In the genomic region with DNA sequence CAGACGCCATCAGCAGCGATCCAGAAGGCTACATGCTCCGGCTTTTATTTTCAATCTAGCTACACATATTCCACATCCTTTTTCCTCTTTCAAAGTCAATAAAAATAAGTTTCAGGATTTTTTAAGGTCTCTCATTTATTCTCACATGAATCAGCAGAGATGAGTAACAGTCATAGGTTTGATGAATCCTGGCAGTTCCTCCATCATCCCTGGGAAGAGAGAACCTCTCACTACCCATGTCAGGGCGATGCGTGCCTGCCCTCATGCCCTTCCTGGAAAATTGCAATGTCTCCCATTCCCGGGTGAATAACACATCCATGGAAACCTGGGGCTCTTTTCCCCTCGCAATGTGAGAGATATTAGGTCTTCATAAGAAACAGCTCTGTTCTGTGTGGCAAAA, we compare ENCODE assay signal across 21 cellular contexts.
"Had no signal": no experiment of that assay in that cellular context is flagged by ENCODE, and none has a peak within 500 bp of the region (broad histone marks: within the 10 kb centered on the region; RNA-seq: fewer than 3 reads in every experiment).

No MANE protein-coding gene starts in this region.

- ATAC-seq: activated CD8-positive, alpha-beta T cell treated with anti-CD3 and anti-CD28 coated beads for 36 hours; activated T-cell treated with anti-CD3 and anti-CD28 coated beads, Interleukin-2, amount 50 U/mL, for 4 hours; activated T-helper 17 cell treated with anti-CD3 and anti-CD28 coated beads, Interleukin-2, amount 50 U/mL, for 72 hours; body of pancreas; esophagus mucosa; WTC11 had no signal

- DNase-seq: activated CD4-positive, alpha-beta T cell treated with anti-CD3 and anti-CD28 coated beads for 48 hours; activated CD4-positive, alpha-beta T cell treated with anti-CD3 and anti-CD28 coated beads, Interleukin-2, amount 50 U/mL, for 1 hour; activated CD4-positive, alpha-beta T cell treated with anti-CD3 and anti-CD28 coated beads, Interleukin-2, amount 50 U/mL, for 48 hours; activated CD8-positive, alpha-beta memory T cell treated with anti-CD3 and anti-CD28 coated beads for 24 hours; activated CD8-positive, alpha-beta T cell treated with anti-CD3 and anti-CD28 coated beads for 36 hours; activated effector memory CD4-positive, alpha-beta T cell treated with Interleukin-2 at 50 U/mL for 16 hours; activated gamma-delta T cell treated with Interleukin-2 at 50 U/mL for 16 hours; activated naive CD4-positive, alpha-beta T cell treated with anti-CD3 and anti-CD28 coated beads, Interleukin-2, amount 50 U/mL, for 16 hours; activated naive CD4-positive, alpha-beta T cell treated with Interleukin-2 at 50 U/mL for 16 hours; activated T-cell treated with anti-CD3 and anti-CD28 coated beads, Interleukin-2, amount 50 U/mL, for 4 hours; amygdala; aorta; body of pancreas; colonic mucosa; effector CD8-positive, alpha-beta T cell; foreskin melanocyte; head of caudate nucleus; T-helper 2 cell had no signal

- H3K4me3 ChIP-seq: body of pancreas, colonic mucosa had no signal
